ENCODE assay signal across 11 cellular contexts in genomic region chr2:109888414-109888813, GRCh38. TPM values are rescaled to one million over a fixed set of nuclear protein-coding genes. Genes with fewer than 3 reads are reported as not detected.
DNase-seq lines count a peak whose midpoint lies in the region; ATAC-seq, FAIRE-seq and TF ChIP-seq lines count a peak whose summit lies in the region.
"Not testable (repeated sequence)": the region's sequence is repeated elsewhere in the genome, so short reads cannot be mapped to it uniquely, and the experiment has no call there.
"Had no signal": no experiment of that assay in that cellular context is flagged by ENCODE, and none has a peak within 500 bp of the region (broad histone marks: within the 10 kb centered on the region; RNA-seq: fewer than 3 reads in every experiment).

No MANE protein-coding gene starts in this region.

- ATAC-seq in IMR-90 (ENCODE audit: low read depth) (peak; percentile 51; the same call in 1 of the 2 replicates), PC-3 (peak; percentile 71), Panc1 (peak; percentile 58; the same call in 1 of the 2 replicates), RWPE2 (ENCODE audit: low read depth) (0 out of 3 replicates have a peak, but pooled peaks have one; percentile 27), SK-N-SH treated with all-trans-retinoic acid at 6 μM for 48 hours (peak; percentile 63; the same call in 2 of the 3 replicates), GM12878 (peak; percentile 21; the same call in 2 of the 3 replicates)

- not testable (repeated sequence) for H2BK20ac ChIP-seq in IMR-90 (ENCODE audit: low read depth, low read length)

- not testable (repeated sequence) for H3K4me1 ChIP-seq in IMR-90 (ENCODE audit: control insufficient read depth, insufficient read depth, low read length); PC-3 (ENCODE audit: insufficient read depth, low read length); Panc1 (ENCODE audit: control insufficient read depth, insufficient read depth, low read length); RWPE2 (ENCODE audit: insufficient read depth, poor library complexity, severe bottlenecking); GM12878 (ENCODE audit: control insufficient read depth, insufficient read depth, low read length)

- not testable (repeated sequence) for TF ChIP-seq EP300 in GM12878 (IDR thresholded peaks at IDR 0.05; ENCODE audit: borderline replicate concordance in 1 of 2, control insufficient read depth in 1 of 2, low read depth in 2 of 2, low read length in 2 of 2)

- H3K27me3 ChIP-seq in IMR-90 (ENCODE audit: control insufficient read depth, insufficient read depth, low read length); PC-3 (ENCODE audit: low read length); Panc1 (ENCODE audit: control insufficient read depth, insufficient read depth, low read length); RWPE2 (ENCODE audit: insufficient read depth, poor library complexity, severe bottlenecking); GM12878 (replicated peaks in 1 of 2; ENCODE audit: control insufficient read depth in 2 of 2, insufficient read depth in 2 of 2, low read length in 1 of 2): not testable (repeated sequence)

- TF ChIP-seq CTCF in IMR-90 (conservative IDR thresholded peaks at IDR 0.05; ENCODE audit: low read depth, low read length); PC-3 (conservative IDR thresholded peaks at IDR 0.05; ENCODE audit: low read depth, low read length); Panc1 (IDR thresholded peaks at IDR 0.05); RWPE2 (IDR thresholded peaks at IDR 0.05; ENCODE audit: poor library complexity, severe bottlenecking); GM12878 (IDR thresholded peaks at IDR 0.05 in 2 of 3, conservative IDR thresholded peaks at IDR 0.05 in 1 of 3; ENCODE audit: control insufficient read depth in 2 of 3, extremely low read depth in 1 of 3, insufficient read depth in 1 of 3, low read depth in 3 of 3, low read length in 3 of 3): not testable (repeated sequence)

- not testable (repeated sequence) for H3K79me2 ChIP-seq in PC-3 (ENCODE audit: low read length); GM12878 (ENCODE audit: control insufficient read depth, insufficient read depth, low read length)

- not testable (repeated sequence) for H3K4me2 ChIP-seq in IMR-90 (ENCODE audit: low read depth, low read length); PC-3 (ENCODE audit: low read length); GM12878 (ENCODE audit: control insufficient read depth, insufficient read depth)

- H3K14ac ChIP-seq in IMR-90 (replicated peaks; ENCODE audit: low read depth, low read length), result not testable (repeated sequence)

- WGBS in IMR-90 (ENCODE audit: extremely low coverage in 2 of 2, insufficient read length in 1 of 2), 2 experiments, result no CpG with 5 or more reads among the region's 4 CpGs
- no CpG with 5 or more reads among the region's 4 CpGs for WGBS in GM12878 (ENCODE audit: insufficient coverage, insufficient replicate concordance, low lambda C conversion rate, missing lambda C conversion rate)

- RAD21 ChIA-PET in GM12878 (lab: Charles Lee; ENCODE audit: unreplicated experiment), result not testable (repeated sequence)

- H3K9ac ChIP-seq in IMR-90 (ENCODE audit: low read depth, low read length); PC-3 (ENCODE audit: low read length); GM12878 (ENCODE audit: control insufficient read depth, insufficient read depth, low read length): not testable (repeated sequence)

- not testable (repeated sequence) for BruUV-seq in IMR-90 (replicated peaks; lab: Mats Ljungman, UMichigan); PC-3 (replicated peaks; lab: Mats Ljungman, UMichigan); Panc1 (replicated peaks; lab: Mats Ljungman, UMichigan); GM12878 (replicated peaks; lab: Mats Ljungman, UMichigan)

- not testable (repeated sequence) for H3K27ac ChIP-seq in IMR-90 (ENCODE audit: insufficient read depth, low read length); PC-3 (ENCODE audit: low read length); Panc1 (ENCODE audit: low read length); RWPE2 (ENCODE audit: poor library complexity, severe bottlenecking); GM12878 (ENCODE audit: control insufficient read depth, insufficient read depth)

- not testable (repeated sequence) for H2AK5ac ChIP-seq in IMR-90 (ENCODE audit: low read depth, low read length)

- not testable (repeated sequence) for H2BK5ac ChIP-seq in IMR-90 (ENCODE audit: low read depth, low read length, poor library complexity, severe bottlenecking)

- H3K4me3 ChIP-seq in IMR-90 (ENCODE audit: insufficient read depth, low read depth, low read length); PC-3 (ENCODE audit: low read length); Panc1 (ENCODE audit: low read depth in 2 of 2, low read length in 2 of 2); RWPE2 (ENCODE audit: severe bottlenecking); GM12878: not testable (repeated sequence)

- not testable (repeated sequence) for H3K23ac ChIP-seq in IMR-90 (ENCODE audit: low read depth, low read length)

- H3K18ac ChIP-seq in IMR-90 (ENCODE audit: low read depth, low read length), result not testable (repeated sequence)

- not testable (repeated sequence) for H2BK15ac ChIP-seq in IMR-90 (ENCODE audit: low read depth, low read length)

- intact Hi-C loops in IMR-90 (cut with micrococcal nuclease); PC-3 (cut with micrococcal nuclease); Panc1 (cut with micrococcal nuclease; ENCODE audit: unreplicated experiment); GM12878 (cut with micrococcal nuclease; ENCODE audit: unreplicated experiment): not testable (repeated sequence)

- peak; percentile 63 for FAIRE-seq in RCC 7860 (lab: Jason Lieb, UNC)
- FAIRE-seq in GM12878 (lab: Jason Lieb, UNC), result not testable (repeated sequence)

- not testable (repeated sequence) for DNase-seq in IMR-90; PC-3; Panc1 (ENCODE audit: low read depth, low spot score); RCC 7860 (ENCODE audit: low spot score); RWPE2 (ENCODE audit: low spot score); GM12878 (ENCODE audit: low read depth, low spot score)

- in situ Hi-C loops in IMR-90 (cut with MboI; ENCODE audit: low sequenced_read_pairs); Panc1 (cut with HindIII; ENCODE audit: low pct_unique_long_range_greater_than_20kb, low sequenced_read_pairs); GM12878 (cut with MboI): not testable (repeated sequence)

- SMC1A ChIA-PET in GM12878 (lab: Charles Lee; ENCODE audit: uncharacterized antibody, unreplicated experiment), result not testable (repeated sequence)

- not testable (repeated sequence) for H3K79me1 ChIP-seq in IMR-90 (ENCODE audit: low read depth in 1 of 2, low read length in 2 of 2)

- not testable (repeated sequence) for H4K8ac ChIP-seq in IMR-90 (ENCODE audit: low read depth in 2 of 2, low read length in 2 of 2)

- H3K9me1 ChIP-seq in IMR-90 (ENCODE audit: insufficient read depth, low read length), result not testable (repeated sequence)

- not testable (repeated sequence) for TF ChIP-seq RAD21 in IMR-90 (IDR thresholded peaks at IDR 0.05; ENCODE audit: low read length); GM12878 (IDR thresholded peaks at IDR 0.05; ENCODE audit: insufficient read depth, low read depth, low read length)

- not testable (repeated sequence) for H3K56ac ChIP-seq in IMR-90 (ENCODE audit: extremely low read depth, insufficient read depth, low read length)

- H4K20me1 ChIP-seq in IMR-90 (ENCODE audit: insufficient read depth, low read length); PC-3 (ENCODE audit: low read length); GM12878 (ENCODE audit: control insufficient read depth, insufficient read depth): not testable (repeated sequence)

- not testable (repeated sequence) for H3K4ac ChIP-seq in IMR-90 (ENCODE audit: low read depth, low read length)

- H2AK9ac ChIP-seq in IMR-90 (replicated peaks; ENCODE audit: low read depth, low read length, poor library complexity), result not testable (repeated sequence)

- H2BK120ac ChIP-seq in IMR-90 (ENCODE audit: low read depth, low read length), result not testable (repeated sequence)

- not testable (repeated sequence) for H4K91ac ChIP-seq in IMR-90 (ENCODE audit: insufficient read depth, low read depth, low read length)

- not testable (repeated sequence) for H3K9me2 ChIP-seq in PC-3 (replicated peaks; ENCODE audit: low read length)

- not testable (repeated sequence) for H3K36me3 ChIP-seq in IMR-90 (ENCODE audit: control insufficient read depth, insufficient read depth, low read length); PC-3 (ENCODE audit: low read depth, low read length); Panc1 (ENCODE audit: control insufficient read depth, insufficient read depth, low read length); RWPE2 (ENCODE audit: low read depth); GM12878 (ENCODE audit: control insufficient read depth in 2 of 2, insufficient read depth in 2 of 2, low read length in 1 of 2)

- POLR2A ChIA-PET in IMR-90 (lab: Charles Lee; ENCODE audit: unreplicated experiment); PC-3 (lab: Charles Lee; ENCODE audit: unreplicated experiment); Panc1 (lab: Charles Lee); GM12878 (lab: Charles Lee): not testable (repeated sequence)

- H2AFZ ChIP-seq in IMR-90 (replicated peaks; ENCODE audit: low read length, poor library complexity); PC-3 (ENCODE audit: low read length); GM12878 (ENCODE audit: control insufficient read depth, low read depth, low read length): not testable (repeated sequence)

- CTCF ChIA-PET in IMR-90 (lab: Yijun Ruan, JAX); PC-3 (lab: Charles Lee); Panc1 (lab: Charles Lee); GM12878 (lab: Yijun Ruan, JAX): not testable (repeated sequence)

- H3F3A ChIP-seq in PC-3 (ENCODE audit: low read length, unreplicated experiment), result not testable (repeated sequence)

- TF ChIP-seq POLR2A in IMR-90 (IDR thresholded peaks at IDR 0.05; ENCODE audit: low read depth, low read length); GM12878 (IDR thresholded peaks at IDR 0.05; ENCODE audit: low read depth, low read length): not testable (repeated sequence)

- not testable (repeated sequence) for H4K5ac ChIP-seq in IMR-90 (ENCODE audit: low read depth, low read length)

- dilution Hi-C loops in IMR-90 (cut with HindIII; ENCODE audit: low sequenced_read_pairs, unreplicated experiment), result not testable (repeated sequence)

- not testable (repeated sequence) for H3K9me3 ChIP-seq in IMR-90 (ENCODE audit: control insufficient read depth, insufficient read depth, low read length); PC-3 (ENCODE audit: low read length); Panc1 (ENCODE audit: control insufficient read depth, insufficient read depth, low read depth, low read length); RWPE2 (ENCODE audit: severe bottlenecking); GM12878 (replicated peaks; ENCODE audit: control insufficient read depth, insufficient read depth, low read length)

RNA-seq across cellular contexts. Expression of gene LIMS3, which starts 10.1 kb away (rescaled TPM):
- total RNA-seq in IMR-90 (2012; rRNA removed) (4.4 and 12.7 TPM in 2 replicates), PC-3 (2014; rRNA removed) (0.26 TPM in 1 of 2 replicates, not detected in the other), Panc1 (2021; ENCODE audit: unreplicated experiment) (2.6 TPM), GM12878 (2014; rRNA removed) (0.34 and 2.5 TPM in 2 replicates), GM12878 (2014; rRNA removed; fragmentation: Illumina TruSeq; extraction: Trizol) (1.1 and 1.9 TPM in 2 replicates), GM12878 (2021) (0.61 and 0.69 TPM in 2 replicates)
- polyA plus RNA-seq in IMR-90 (2012; rRNA removed) (0.44 and 0.99 TPM in 2 replicates), GM12878 (2011; rRNA removed) (0.11 TPM in 1 of 2 replicates, not detected in the other), GM12878 (2014; fragmentation: Illumina TruSeq; extraction: Trizol) (0.94 and 1.5 TPM in 2 replicates), GM12878 (2014; fragmentation: Nextera tagmentation; extraction: Ambion mirVana) (1 to 10 TPM in 1 of 2 experiments, under 1 TPM in 1; 0.84 to 1.6 TPM), GM12878 (2014; rRNA removed) (0.41 TPM in 1 of 2 replicates, not detected in the other), GM12878 (2016; fragmentation: Nextera tagmentation; extraction: Ambion mirVana) (under 1 TPM; 0.11 to 0.40 TPM)
- 1.6 and 2.0 TPM in 2 replicates for polyA plus RNA-seq in IMR-90 (2012; cell fraction: cytosol; rRNA removed)
- 4.4 and 16.1 TPM in 2 replicates for polyA plus RNA-seq in IMR-90 (2012; cell fraction: nucleus; rRNA removed; ENCODE audit: low replicate concordance)
- polyA plus RNA-seq in Panc1 (2012; ENCODE audit: insufficient read length), result 4.1 TPM
- total RNA-seq in GM12878 (2013; cell fraction: nucleolus; rRNA removed), result 2.5 and 5.3 TPM in 2 replicates
- polyA plus RNA-seq in GM12878 (2011; ENCODE audit: low read depth), result not detected
- 0.12 and 0.13 TPM in 2 replicates for polyA plus RNA-seq in GM12878 (2011; cell fraction: cytosol; rRNA removed)
- polyA plus RNA-seq in GM12878 (2011; cell fraction: nucleus; rRNA removed), result 0.19 TPM in 2 replicates
- not detected in 2 replicates for polyA plus RNA-seq in GM12878 (2012)
- polyA minus RNA-seq in GM12878 (2011; rRNA and poly(A)+ RNA removed), result 1.0 TPM in 1 of 2 replicates, not detected in the other
- not detected in 2 replicates for polyA minus RNA-seq in GM12878 (2011; cell fraction: cytosol; rRNA and poly(A)+ RNA removed)
- polyA minus RNA-seq in GM12878 (2011; cell fraction: nucleus; rRNA and poly(A)+ RNA removed), result 0.48 TPM in 1 of 2 replicates, not detected in the other
- total RNA-seq: Calu3; CD4-positive, CD25-positive, alpha-beta regulatory T cell; CD8-positive, alpha-beta T cell had no signal
- polyA plus RNA-seq: A549 had no signal

Comparison
In these comparisons a context has a peak if more than half of its experiments do, and no peak if none do; other contexts are left out.
1. ATAC-seq: peak in every context shown above with its lines; median percentile 71 in PC-3; 63 in SK-N-SH treated with all-trans-retinoic acid at 6 μM for 48 hours; 58 in Panc1; 51 in IMR-90; 27 in RWPE2; 21 in GM12878.